8 cellular contexts compared by ENCODE assay signal in genomic region chr4:6201580-6202091, GRCh38. TPM values are rescaled to one million over a fixed set of nuclear protein-coding genes. Genes with fewer than 3 reads are reported as not detected.
DNase-seq lines count a peak whose midpoint lies in the region; ATAC-seq lines count a peak whose summit lies in the region.
"Had no signal": no experiment of that assay in that cellular context is flagged by ENCODE, and none has a peak within 500 bp of the region (broad histone marks: within the 10 kb centered on the region; RNA-seq: fewer than 3 reads in every experiment).

No MANE protein-coding gene starts in this region.

- peaks cover 14% of the 10 kb centered on the region for H3K36me3 Mint-ChIP-seq in T-helper 2 cell treated with Interferon-gamma antibody and Interleukin-4, amounts not matched to agents 5 μg/mL and 100 μg/mL, for 36 hours (ENCODE audit: low read depth)
- H3K36me3 Mint-ChIP-seq in naive B cell = peaks cover 0 to 29% of the 10 kb centered on the region in 2 donors

- H3K27me3 Mint-ChIP-seq in T-helper 2 cell treated with Interferon-gamma antibody and Interleukin-4, amounts not matched to agents 5 μg/mL and 100 μg/mL, for 36 hours (ENCODE audit: low read depth) = peaks cover 38% of the 10 kb centered on the region
- H3K27me3 Mint-ChIP-seq in naive B cell = peaks cover 43 to 77% (median 57%) of the 10 kb centered on the region in 3 donors

- DNase-seq in DMS53 (lab: John Stamatoyannopoulos, UW) = peak; percentile 65
- no peak for DNase-seq in T-helper 2 cell treated with Interferon-gamma antibody and Interleukin-4, amounts not matched to agents 5 μg/mL and 100 μg/mL, for 36 hours (ENCODE audit: low spot score)
- no peak for DNase-seq in naive B cell
- DNase-seq in amygdala (lab: John Stamatoyannopoulos, UW) = no peak
- DNase-seq in cortex of kidney (lab: John Stamatoyannopoulos, UW) = no peak
- DNase-seq: NCI-H1930 had no signal

- peaks cover 8% of the 10 kb centered on the region for H3K9me3 Mint-ChIP-seq in T-helper 2 cell treated with Interferon-gamma antibody and Interleukin-4, amounts not matched to agents 5 μg/mL and 100 μg/mL, for 36 hours
- H3K9me3 Mint-ChIP-seq in naive B cell = peaks cover 5 to 22% (median 12%) of the 10 kb centered on the region in 7 donors

- no peak overlapping the region for H3K27ac Mint-ChIP-seq in T-helper 2 cell treated with Interferon-gamma antibody and Interleukin-4, amounts not matched to agents 5 μg/mL and 100 μg/mL, for 36 hours
- peak overlapping the region in 1 of 6 donors; percentile 75 for H3K27ac Mint-ChIP-seq in naive B cell

- H3K4me3 Mint-ChIP-seq in T-helper 2 cell treated with Interferon-gamma antibody and Interleukin-4, amounts not matched to agents 5 μg/mL and 100 μg/mL, for 36 hours = peak overlapping the region; percentile 61
- peak overlapping the region; percentile 59 to 88 (median 72) for H3K4me3 Mint-ChIP-seq in naive B cell

- peaks cover 25% of the 10 kb centered on the region for H3K4me1 Mint-ChIP-seq in T-helper 2 cell treated with Interferon-gamma antibody and Interleukin-4, amounts not matched to agents 5 μg/mL and 100 μg/mL, for 36 hours (ENCODE audit: low read depth)
- H3K4me1 Mint-ChIP-seq in naive B cell = peaks cover 17 to 23% (median 19%) of the 10 kb centered on the region in 3 donors

- ATAC-seq in GM18873 (IDR thresholded peaks at IDR 0.05; ENCODE audit: low FRiP score, unreplicated experiment) (peak; percentile 30), naive B cell (ENCODE audit: low read depth in 2 of 2) (peak; percentile 41 to 64), HG03378 (IDR thresholded peaks at IDR 0.05; ENCODE audit: unreplicated experiment) (no peak)

RNA-seq across cellular contexts. Expression of gene JAKMIP1, which starts 1.3 kb away (rescaled TPM):
- polyA plus RNA-seq in naive B cell (ENCODE audit: low read depth in 6 of 6) = not detected
